12 cellular contexts compared by ENCODE assay signal in the genomic region with DNA sequence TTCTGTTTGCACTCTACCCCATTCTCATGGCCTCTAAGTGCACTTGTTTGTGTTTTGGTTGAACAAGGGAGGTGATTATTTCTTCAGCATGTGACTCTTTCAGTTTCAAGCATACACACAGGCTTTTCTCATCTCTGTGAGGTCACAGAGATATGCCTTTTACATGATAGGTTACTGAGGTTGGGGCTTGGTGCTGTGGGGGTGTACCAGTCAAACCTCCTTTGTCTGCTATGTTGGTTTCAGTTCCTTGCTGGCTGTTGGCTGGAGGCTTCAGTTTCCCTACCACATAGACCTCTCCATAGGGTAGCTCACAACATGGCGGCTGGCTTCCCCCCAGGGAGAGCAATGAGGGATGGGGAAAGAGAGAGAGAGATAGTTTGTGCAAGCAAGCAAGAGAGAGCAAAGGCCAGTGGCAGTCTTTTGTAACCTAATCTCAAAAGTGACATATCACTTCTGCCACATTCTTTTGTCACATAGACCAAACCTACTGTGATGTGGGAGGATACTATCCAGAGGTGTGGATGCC.
DNase-seq lines count a peak whose midpoint lies in the region; ATAC-seq and TF ChIP-seq lines count a peak whose summit lies in the region.
"Had no signal": no experiment of that assay in that cellular context is flagged by ENCODE, and none has a peak within 500 bp of the region (broad histone marks: within the 10 kb centered on the region; RNA-seq: fewer than 3 reads in every experiment).

No MANE protein-coding gene starts in this region.

- no peak for TF ChIP-seq POLR2A in gastrocnemius medialis (IDR thresholded peaks at IDR 0.05)

- peaks cover 1% of the 10 kb centered on the region for H3K27me3 Mint-ChIP-seq in activated CD8-positive, alpha-beta T cell treated with anti-CD3 and anti-CD28 coated beads for 36 hours
- H3K27me3 Mint-ChIP-seq: activated T-cell treated with anti-CD3 and anti-CD28 coated beads, Interleukin-2, amount 50 U/mL, for 24 hours had no signal

- no peak overlapping the region for H3K14ac ChIP-seq in mesenchymal stem cell (ENCODE audit: low read length in 2 of 2)

- CTCF ChIA-PET in activated CD8-positive, alpha-beta T cell treated with anti-CD3 and anti-CD28 coated beads for 36 hours (lab: Charles Lee), result no interaction called here

- peak overlapping the region; percentile 6 for H2AK5ac ChIP-seq in mesenchymal stem cell (ENCODE audit: low read length, severe bottlenecking)

- no peaks in the 10 kb centered on the region for H3K9me3 Mint-ChIP-seq in activated CD8-positive, alpha-beta T cell treated with anti-CD3 and anti-CD28 coated beads for 36 hours
- H3K9me3 Mint-ChIP-seq: activated T-cell treated with anti-CD3 and anti-CD28 coated beads, Interleukin-2, amount 50 U/mL, for 24 hours had no signal

- no peak overlapping the region for H3K27ac ChIP-seq in mesenchymal stem cell (ENCODE audit: low read length, poor library complexity, severe bottlenecking)
- no peak overlapping the region for H3K27ac ChIP-seq in gastrocnemius medialis
- H3K27ac ChIP-seq: coronary artery had no signal

- H3K4me3 ChIP-seq in mesenchymal stem cell (ENCODE audit: insufficient read depth in 1 of 2, low read depth in 1 of 2, low read length in 2 of 2) (no peak overlapping the region), gastrocnemius medialis (no peak overlapping the region)
- H3K4me3 ChIP-seq: coronary artery had no signal

- no peak overlapping the region for H2BK15ac ChIP-seq in mesenchymal stem cell (ENCODE audit: low read depth, poor library complexity, severe bottlenecking)

- no peak overlapping the region for H3K4me3 Mint-ChIP-seq in activated CD8-positive, alpha-beta T cell treated with anti-CD3 and anti-CD28 coated beads for 36 hours
- H3K4me3 Mint-ChIP-seq: activated T-cell treated with anti-CD3 and anti-CD28 coated beads, Interleukin-2, amount 50 U/mL, for 24 hours had no signal

- H4K91ac ChIP-seq in mesenchymal stem cell (ENCODE audit: low read length), result no peak overlapping the region

- peak overlapping the region in 1 of 2 experiments; percentile 24 for H3K23ac ChIP-seq in mesenchymal stem cell (ENCODE audit: low read length in 2 of 2)

- in situ Hi-C loops in gastrocnemius medialis (cut with MboI; ENCODE audit: low sequenced_read_pairs in 4 of 4), result no loop called here

- no peak overlapping the region for H3K9ac ChIP-seq in mesenchymal stem cell (ENCODE audit: low read length)

- no peaks in the 10 kb centered on the region for H3K36me3 ChIP-seq in mesenchymal stem cell (ENCODE audit: control insufficient read depth in 1 of 2, insufficient read depth in 2 of 2, low read depth in 1 of 2, low read length in 2 of 2)
- H3K36me3 ChIP-seq in gastrocnemius medialis, result no peaks in the 10 kb centered on the region

- no peak overlapping the region for H3K27ac Mint-ChIP-seq in activated CD8-positive, alpha-beta T cell treated with anti-CD3 and anti-CD28 coated beads for 36 hours
- H3K27ac Mint-ChIP-seq: activated T-cell treated with anti-CD3 and anti-CD28 coated beads, Interleukin-2, amount 50 U/mL, for 24 hours had no signal

- peaks cover 5% of the 10 kb centered on the region for H3K4me1 ChIP-seq in mesenchymal stem cell (ENCODE audit: control insufficient read depth, insufficient read depth, low read depth, low read length)
- H3K4me1 ChIP-seq in gastrocnemius medialis, result peaks cover 4 to 7% of the 10 kb centered on the region in 2 donors

- TF ChIP-seq CTCF in activated CD8-positive, alpha-beta T cell treated with anti-CD3 and anti-CD28 coated beads for 36 hours (IDR thresholded peaks at IDR 0.05), result no peak
- no peak for TF ChIP-seq CTCF in gastrocnemius medialis (IDR thresholded peaks at IDR 0.05 in 4 of 5, conservative IDR thresholded peaks at IDR 0.05 in 1 of 5)

- H3K4me2 ChIP-seq in mesenchymal stem cell (ENCODE audit: low read length, poor library complexity, severe bottlenecking), result no peak overlapping the region

- no peaks in the 10 kb centered on the region for H3K4me1 Mint-ChIP-seq in activated CD8-positive, alpha-beta T cell treated with anti-CD3 and anti-CD28 coated beads for 36 hours (ENCODE audit: low read depth)

- ATAC-seq in GM18861 (IDR thresholded peaks at IDR 0.05; ENCODE audit: unreplicated experiment) (peak; percentile 97), GM21529 (IDR thresholded peaks at IDR 0.05; ENCODE audit: unreplicated experiment) (peak; percentile 96), HG03175 (IDR thresholded peaks at IDR 0.05; ENCODE audit: unreplicated experiment) (peak; percentile 99), left lobe of liver (no peak), gastrocnemius medialis (no peak)
- no peak for ATAC-seq in activated CD8-positive, alpha-beta T cell treated with anti-CD3 and anti-CD28 coated beads for 36 hours

- no peak overlapping the region for H2AFZ ChIP-seq in mesenchymal stem cell (ENCODE audit: low read depth, low read length)

- H3K79me1 ChIP-seq in mesenchymal stem cell (replicated peaks; ENCODE audit: low read length, poor library complexity, severe bottlenecking), result no peaks in the 10 kb centered on the region

- no CpG with 5 or more reads among the region's 1 CpG for WGBS in mesenchymal stem cell

- H3K18ac ChIP-seq in mesenchymal stem cell (ENCODE audit: low read depth in 1 of 2, low read length in 2 of 2), result peak overlapping the region in 1 of 2 experiments; percentile 14

- H3K9me3 ChIP-seq in mesenchymal stem cell (ENCODE audit: control insufficient read depth, low read length), result no peaks in the 10 kb centered on the region
- no peaks in the 10 kb centered on the region for H3K9me3 ChIP-seq in gastrocnemius medialis

- H2BK12ac ChIP-seq in mesenchymal stem cell (ENCODE audit: low read length in 2 of 2), result no peak overlapping the region

- intact Hi-C loops in activated CD8-positive, alpha-beta T cell treated with anti-CD3 and anti-CD28 coated beads for 36 hours (cut with micrococcal nuclease), result no loop called here
- intact Hi-C loops in gastrocnemius medialis (cut with DNase I; ENCODE audit: low total_unique reads), result no loop called here

- H3K27me3 ChIP-seq in mesenchymal stem cell (ENCODE audit: control insufficient read depth in 1 of 2, insufficient read depth in 1 of 2, low read length in 2 of 2) (no peaks in the 10 kb centered on the region), gastrocnemius medialis (no peaks in the 10 kb centered on the region)

- POLR2A ChIA-PET in activated CD8-positive, alpha-beta T cell treated with anti-CD3 and anti-CD28 coated beads for 36 hours (lab: Charles Lee), result interaction anchor here (0.6 kb wide), 1 partner anchor 48 kb away, joined by 3 read pairs; no protein-coding TSS in a partner anchor

- H2BK5ac ChIP-seq in mesenchymal stem cell (ENCODE audit: low read depth, low read length, poor library complexity, severe bottlenecking), result no peak overlapping the region

- no peaks in the 10 kb centered on the region for H3K36me3 Mint-ChIP-seq in activated CD8-positive, alpha-beta T cell treated with anti-CD3 and anti-CD28 coated beads for 36 hours (ENCODE audit: low read depth)

- DNase-seq in mesenchymal stem cell, result no peak
- no peak for DNase-seq in activated CD8-positive, alpha-beta T cell treated with anti-CD3 and anti-CD28 coated beads for 36 hours
- DNase-seq in left lobe of liver (ENCODE audit: low spot score), result no peak
- no peak for DNase-seq in gastrocnemius medialis
- no peak for DNase-seq in amniotic stem cell (lab: John Stamatoyannopoulos, UW)
- DNase-seq: activated T-cell treated with anti-CD3 and anti-CD28 coated beads, Interleukin-2, amount 50 U/mL, for 24 hours; NCI-H2029; T-helper 1 cell had no signal

- no peak overlapping the region for H4K8ac ChIP-seq in mesenchymal stem cell (ENCODE audit: low read length)

- no peak overlapping the region for H3K4ac ChIP-seq in mesenchymal stem cell (ENCODE audit: low read depth in 1 of 2, low read length in 2 of 2)

- no peak overlapping the region for H2BK120ac ChIP-seq in mesenchymal stem cell (ENCODE audit: low read depth, low read length)

Comparison
In these comparisons a context has a peak if more than half of its experiments do, and no peak if none do; other contexts are left out.
1. ATAC-seq: peak in GM18861 (single experiment), GM21529 (single experiment) and HG03175 (single experiment); none in activated CD8-positive, alpha-beta T cell treated with anti-CD3 and anti-CD28 coated beads for 36 hours (single experiment), left lobe of liver (single experiment) and gastrocnemius medialis (0 of 2).